8 cellular contexts compared by ENCODE assay signal in the genomic region with DNA sequence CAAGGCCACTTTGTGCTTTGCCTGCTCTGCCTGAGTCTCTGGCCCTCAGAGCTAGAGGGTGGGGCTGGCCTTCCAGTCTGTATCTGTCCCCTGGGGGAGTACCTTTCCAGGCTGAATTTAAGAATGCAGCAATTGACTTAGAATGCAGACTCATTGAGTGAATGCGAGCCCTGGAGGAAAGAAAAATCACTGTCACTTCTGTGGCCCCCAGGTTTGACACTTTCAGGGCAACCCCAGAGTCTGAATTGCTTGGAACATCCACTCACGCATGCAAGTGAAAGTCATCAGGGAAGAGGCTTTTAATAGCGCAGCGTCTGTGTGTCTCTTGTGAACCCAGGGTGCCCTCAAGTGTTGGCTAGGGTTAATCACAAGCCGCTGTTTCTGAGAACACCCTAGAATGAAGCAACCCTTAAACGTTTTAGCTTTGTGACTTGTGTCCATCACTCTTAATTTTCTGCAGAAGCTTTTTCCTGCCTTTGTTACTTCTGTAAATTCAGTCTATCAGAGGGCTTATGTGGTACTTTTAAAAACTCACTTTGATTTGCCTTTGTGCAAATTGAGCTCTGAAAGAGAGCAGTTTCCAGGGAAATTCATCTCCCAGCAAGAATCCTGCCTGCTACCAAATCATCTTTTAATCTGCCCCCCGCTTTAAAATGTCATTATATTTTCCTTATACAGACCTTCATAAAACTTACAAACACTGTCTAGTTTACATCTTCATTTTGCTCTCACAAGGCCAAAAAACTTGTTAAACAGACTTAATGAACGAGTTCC.
DNase-seq lines count a peak whose midpoint lies in the region; ATAC-seq and TF ChIP-seq lines count a peak whose summit lies in the region.

No MANE protein-coding gene starts in this region.

- H3K27me3 ChIP-seq in adipocyte (replicated peaks; ENCODE audit: control insufficient read depth, insufficient read depth, low read length), result peaks cover 17% of the 10 kb centered on the region
- peaks cover 22% of the 10 kb centered on the region for H3K27me3 ChIP-seq in left ventricle myocardium inferior (ENCODE audit: low read depth)

- H3K4me3 ChIP-seq in adipocyte (ENCODE audit: low read length), result no peak overlapping the region
- no peak overlapping the region for H3K4me3 ChIP-seq in left ventricle myocardium inferior

- intact Hi-C loops in left ventricle myocardium inferior (cut with micrococcal nuclease), result no loop called here
- intact Hi-C loops in sciatic nerve (cut with DNase I), result no loop called here

- H3K27ac ChIP-seq in left ventricle myocardium inferior (replicated peaks), result no peak overlapping the region

- H3K9ac ChIP-seq in adipocyte (ENCODE audit: low read length), result no peak overlapping the region

- no peaks in the 10 kb centered on the region for H3K9me3 ChIP-seq in adipocyte (ENCODE audit: control insufficient read depth, low read length)
- H3K9me3 ChIP-seq in left ventricle myocardium inferior (replicated peaks), result no peaks in the 10 kb centered on the region

- ATAC-seq in GM21447 (IDR thresholded peaks at IDR 0.05; ENCODE audit: unreplicated experiment) (peak; percentile 87), sciatic nerve (peak; percentile 93), GM19395 (IDR thresholded peaks at IDR 0.05; ENCODE audit: unreplicated experiment) (no peak)

- peak; percentile 74 for DNase-seq in D341Med (ENCODE audit: low spot score)
- DNase-seq in M059J (ENCODE audit: low read depth), result peak; percentile 62
- DNase-seq in SKM-1 (lab: John Stamatoyannopoulos, UW; ENCODE audit: unreplicated experiment), result peak; percentile 74
- DNase-seq in adipocyte (ENCODE audit: low read depth), result peak; percentile 75
- DNase-seq in left ventricle myocardium inferior, result no peak
- peak; percentile 67 for DNase-seq in sciatic nerve (ENCODE audit: low spot score)

- TF ChIP-seq CTCF in left ventricle myocardium inferior (IDR thresholded peaks at IDR 0.05; ENCODE audit: borderline replicate concordance), result peak; percentile 69

- H3K36me3 ChIP-seq in adipocyte (ENCODE audit: control insufficient read depth, insufficient read depth, low read length, severe bottlenecking), result no peaks in the 10 kb centered on the region
- H3K36me3 ChIP-seq in left ventricle myocardium inferior, result no peaks in the 10 kb centered on the region

- H3K4me1 ChIP-seq in adipocyte (ENCODE audit: control insufficient read depth, insufficient read depth, low read length), result no peaks in the 10 kb centered on the region
- H3K4me1 ChIP-seq in left ventricle myocardium inferior, result peaks cover 4% of the 10 kb centered on the region
